In genomic region chr21:32423846-32424535, GRCh38 we compare ENCODE assay signal across 1 cellular context.
TF ChIP-seq lines count a peak whose summit lies in the region.

No MANE protein-coding gene starts in this region.

TF ChIP-seq in endothelial cell of umbilical vein, 7 proteins besides CTCF, POLR2A, EP300 and RAD21:
- TF ChIP-seq EZH2 (IDR thresholded peaks at IDR 0.05; ENCODE audit: borderline replicate concordance, low read depth, low read length, severe bottlenecking), result no peak
- no peak for TF ChIP-seq GATA2 (IDR thresholded peaks at IDR 0.05; ENCODE audit: insufficient read depth, insufficient read length, low read depth, low read length)
- TF ChIP-seq JUN (IDR thresholded peaks at IDR 0.05; ENCODE audit: borderline replicate concordance, insufficient read depth, insufficient read length, low read depth), result no peak
- TF ChIP-seq POLR2AphosphoS5 (IDR thresholded peaks at IDR 0.05; ENCODE audit: insufficient read depth, low read depth, low read length), result no peak
- TF ChIP-seq FOS (IDR thresholded peaks at IDR 0.05; ENCODE audit: borderline replicate concordance, insufficient read depth, low read length), result no peak
- no peak for TF ChIP-seq MYC (IDR thresholded peaks at IDR 0.05; ENCODE audit: low read depth, low read length)
- no peak for TF ChIP-seq MAX (IDR thresholded peaks at IDR 0.05; ENCODE audit: insufficient read depth, insufficient read length)
